Comparison of ENCODE assay signal across 8 cellular contexts in genomic region chr7:76234931-76235441, GRCh38. TPM values are rescaled to one million over a fixed set of nuclear protein-coding genes. Genes with fewer than 3 reads are reported as not detected.
DNase-seq lines count a peak whose midpoint lies in the region; ATAC-seq, FAIRE-seq and TF ChIP-seq lines count a peak whose summit lies in the region.

No MANE protein-coding gene starts in this region.

- no peaks in the 10 kb centered on the region for H3K36me3 Mint-ChIP-seq in activated B cell treated with CpG ODN at 0.5 μM for 24 hours (ENCODE audit: low read depth)

- in situ Hi-C loops in KBM-7 (cut with MboI; ENCODE audit: low pct_unique_long_range_greater_than_20kb, low sequenced_read_pairs) = loop anchor here (25.0 kb wide), 1 partner anchor 173 kb away; no protein-coding TSS in a partner anchor
- in situ Hi-C loops in T47D (cut with HindIII; ENCODE audit: low pct_unique_long_range_greater_than_20kb, low sequenced_read_pairs) = no loop called here

- H3K4me1 Mint-ChIP-seq in activated B cell treated with CpG ODN at 0.5 μM for 24 hours = peaks cover 8% of the 10 kb centered on the region

- intact Hi-C loops in activated B cell treated with CpG ODN at 0.5 μM for 24 hours (cut with micrococcal nuclease) = no loop called here

- TF ChIP-seq CTCF in GM10248 (IDR thresholded peaks at IDR 0.05; ENCODE audit: control extremely low read depth, extremely low read depth, low read depth, missing control alignments) = no peak
- no peak for TF ChIP-seq CTCF in activated B cell treated with CpG ODN at 0.5 μM for 24 hours (IDR thresholded peaks at IDR 0.05)

- FAIRE-seq in HTR-8/SVneo (lab: Jason Lieb, UNC) = no peak

- DNase-seq in GM10248 (ENCODE audit: extremely low spot score) (peak; percentile 88), KBM-7 (peak; percentile 40), activated B cell treated with CpG ODN at 0.5 μM for 24 hours (peak; percentile 48), T47D (ENCODE audit: low read depth in 1 of 2, low spot score in 1 of 2) (peak; percentile 85 to 95), iPS-NIHi7 (ENCODE audit: extremely low spot score) (peak; percentile 95), NCI-H2107 treated with DMSO at 0.1 percent for 48 hours (lab: John Stamatoyannopoulos, UW; ENCODE audit: unreplicated experiment) (no peak), HTR-8/SVneo (ENCODE audit: insufficient read length, low spot score) (no peak)
- DNase-seq in stimulated activated CD4-positive, alpha-beta T cell treated with anti-CD3 and anti-CD28 coated beads, Interleukin-15, amount 100 ng/mL, for 24 hours = peak; percentile 91

- no peak overlapping the region for H3K27ac Mint-ChIP-seq in activated B cell treated with CpG ODN at 0.5 μM for 24 hours

- peak overlapping the region; percentile 53 for H3K4me3 Mint-ChIP-seq in activated B cell treated with CpG ODN at 0.5 μM for 24 hours

- H3K27me3 Mint-ChIP-seq in activated B cell treated with CpG ODN at 0.5 μM for 24 hours = peaks cover 55% of the 10 kb centered on the region

- no peaks in the 10 kb centered on the region for H3K9me3 Mint-ChIP-seq in activated B cell treated with CpG ODN at 0.5 μM for 24 hours

- CTCF ChIA-PET in GM10248 (lab: Yijun Ruan, JAX) (interaction anchor here (0.7 to 2.0 kb wide), 3 partner anchors 28 to 79 kb away, joined by 3 to 10 read pairs (median 5); no protein-coding TSS in a partner anchor), activated B cell treated with CpG ODN at 0.5 μM for 24 hours (lab: Charles Lee) (no interaction called here)

- ATAC-seq in activated B cell treated with CpG ODN at 0.5 μM for 24 hours (ENCODE audit: low read depth) = peak; percentile 87

- POLR2A ChIA-PET in GM10248 (lab: Yijun Ruan, JAX) (interaction anchor here (0.6 kb wide), 2 partner anchors 184 to 187 kb away, joined by 5 read pairs; partner anchors contain the start of gene STYXL1), activated B cell treated with CpG ODN at 0.5 μM for 24 hours (lab: Charles Lee) (interaction anchor here (0.6 kb wide), 1 partner anchor 604 kb away, joined by 5 read pairs; no protein-coding TSS in a partner anchor)

RNA-seq across cellular contexts. Expression of gene SRRM3, which starts 33.3 kb away (rescaled TPM):
- total RNA-seq in activated B cell treated with CpG ODN at 0.5 μM for 24 hours = not detected in 2 replicates

Comparison
In these comparisons a context has a peak if more than half of its experiments do, and no peak if none do; other contexts are left out.
1. DNase-seq: peak in GM10248 (single experiment), KBM-7 (single experiment), activated B cell treated with CpG ODN at 0.5 μM for 24 hours (single experiment), T47D (2 of 2), iPS-NIHi7 (single experiment) and stimulated activated CD4-positive, alpha-beta T cell treated with anti-CD3 and anti-CD28 coated beads, Interleukin-15, amount 100 ng/mL, for 24 hours (single experiment); none in NCI-H2107 treated with DMSO at 0.1 percent for 48 hours (single experiment) and HTR-8/SVneo (single experiment).